ENCODE assay signal across 8 cellular contexts in the genomic region with DNA sequence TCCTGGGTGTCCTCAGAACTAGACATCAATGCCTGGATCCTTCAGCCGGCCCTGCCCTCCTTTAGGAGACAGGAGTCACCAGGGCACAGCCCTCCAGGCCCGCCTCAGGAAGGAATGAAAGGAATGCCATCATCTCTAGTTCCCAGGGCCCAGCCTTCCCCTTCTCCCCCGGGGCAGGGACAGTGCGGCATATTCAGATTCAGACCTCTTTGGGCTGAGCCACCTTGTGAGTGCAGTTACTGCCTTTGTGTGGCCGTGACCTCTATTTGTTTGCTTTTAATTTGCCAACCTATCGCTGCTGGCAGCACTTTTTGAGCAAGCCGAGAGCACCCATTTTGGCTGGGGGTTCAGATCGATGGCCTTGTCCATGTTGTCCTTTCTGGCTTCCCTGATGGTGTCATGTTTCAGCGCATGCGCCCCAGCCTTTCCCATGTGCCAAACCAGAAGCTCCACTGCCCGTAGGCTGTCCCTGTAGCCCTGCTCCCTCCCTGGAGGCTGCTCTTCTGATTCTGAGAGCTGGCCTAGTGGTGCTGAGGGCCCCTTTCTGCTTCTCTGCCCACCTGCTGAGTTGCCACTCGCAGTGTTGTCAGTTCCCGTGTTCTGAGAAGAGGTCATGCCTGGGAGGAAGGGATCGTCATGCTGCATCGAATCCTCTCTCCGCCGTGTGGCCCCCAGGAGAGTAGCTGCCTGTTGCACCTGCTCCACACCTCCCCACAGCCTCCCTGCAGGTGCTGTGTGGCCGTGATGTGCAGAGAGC. TPM values are rescaled to one million over a fixed set of nuclear protein-coding genes. Genes with fewer than 3 reads are reported as not detected.
DNase-seq lines count a peak whose midpoint lies in the region; ATAC-seq and TF ChIP-seq lines count a peak whose summit lies in the region.

No MANE protein-coding gene starts in this region.

- TF ChIP-seq CTCF in lung (IDR thresholded peaks at IDR 0.05; ENCODE audit: control extremely low read depth, extremely low read depth), result no peak

- H3K4me1 ChIP-seq in lung (ENCODE audit: control insufficient read depth in 2 of 2, insufficient read depth in 2 of 2, low read length in 2 of 2), result peaks cover 0 to 2% of the 10 kb centered on the region in 2 donors

- no peaks in the 10 kb centered on the region for H3K9me3 ChIP-seq in lung (ENCODE audit: control insufficient read depth in 2 of 2, insufficient read depth in 1 of 2, low read length in 1 of 2)

- no peaks in the 10 kb centered on the region for H3K27me3 ChIP-seq in lung (ENCODE audit: control insufficient read depth, insufficient read depth)

- H3K27ac ChIP-seq in caudate nucleus (ENCODE audit: low read depth, low read length), result peak overlapping the region; percentile 44
- H3K27ac ChIP-seq in lung (ENCODE audit: low read depth in 1 of 2, low read length in 1 of 2), result peak overlapping the region; percentile 8 to 12

- H3K4me3 ChIP-seq in lung, result no peak overlapping the region

- DNase-seq in AG08396 (ENCODE audit: low spot score), result peak; percentile 74
- DNase-seq in NCI-H1436 treated with DMSO at 0.1 percent for 48 hours (lab: John Stamatoyannopoulos, UW), result peak; percentile 63
- DNase-seq in caudate nucleus (lab: John Stamatoyannopoulos, UW), result peak in 1 of 61 donors; percentile 61
- peak; percentile 75 for DNase-seq in lung (ENCODE audit: low spot score)
- DNase-seq in activated gamma-delta T cell treated with Interleukin-2 at 50 U/mL for 16 hours, result no peak

- 65 to 75% methylated on average over 18 of the region's 18 CpGs for WGBS in lung, 2 donors

- ATAC-seq in lung (ENCODE audit: insufficient read depth, low FRiP score), result peak; percentile 69
- no peak for ATAC-seq in GM19395 (IDR thresholded peaks at IDR 0.05; ENCODE audit: unreplicated experiment)
- no peak for ATAC-seq in GM21367 (IDR thresholded peaks at IDR 0.05; ENCODE audit: unreplicated experiment)
- ATAC-seq in HG03175 (IDR thresholded peaks at IDR 0.05; ENCODE audit: unreplicated experiment), result no peak

- peaks cover 0 to 42% of the 10 kb centered on the region in 2 donors for H3K36me3 ChIP-seq in lung (ENCODE audit: control insufficient read depth in 2 of 2, insufficient read depth in 2 of 2, low read length in 2 of 2)

RNA-seq across cellular contexts. Expression of gene ANKRD23, which starts 10.9 kb away (rescaled TPM):
- 1 to 10 TPM; 6.4 to 6.9 TPM for total RNA-seq in lung
- polyA plus RNA-seq in lung, result 1 to 10 TPM; 1.5 to 2.4 TPM

RNA-seq across cellular contexts. Expression of gene CNNM3, which starts 16.9 kb away (rescaled TPM):
- 10 to 100 TPM; 21.7 to 31.4 TPM for total RNA-seq in lung
- 1 to 10 TPM; 7.2 to 7.6 TPM for polyA plus RNA-seq in lung

RNA-seq across cellular contexts. Expression of gene ANKRD39, which starts 24.9 kb away (rescaled TPM):
- total RNA-seq in lung, result 10 to 100 TPM in 1 of 2 donors, 1 to 10 TPM in 1; 7.4 to 16.9 TPM
- polyA plus RNA-seq in lung, result 10 to 100 TPM; 15.5 to 15.7 TPM

RNA-seq across cellular contexts. Expression of gene SEMA4C, which starts 37.0 kb away (rescaled TPM):
- total RNA-seq in lung, result 10 to 100 TPM; 34.7 to 42.0 TPM
- 10 to 100 TPM; 18.8 to 23.0 TPM for polyA plus RNA-seq in lung
